ENCODE assay signal across 1 cellular context in the genomic region with DNA sequence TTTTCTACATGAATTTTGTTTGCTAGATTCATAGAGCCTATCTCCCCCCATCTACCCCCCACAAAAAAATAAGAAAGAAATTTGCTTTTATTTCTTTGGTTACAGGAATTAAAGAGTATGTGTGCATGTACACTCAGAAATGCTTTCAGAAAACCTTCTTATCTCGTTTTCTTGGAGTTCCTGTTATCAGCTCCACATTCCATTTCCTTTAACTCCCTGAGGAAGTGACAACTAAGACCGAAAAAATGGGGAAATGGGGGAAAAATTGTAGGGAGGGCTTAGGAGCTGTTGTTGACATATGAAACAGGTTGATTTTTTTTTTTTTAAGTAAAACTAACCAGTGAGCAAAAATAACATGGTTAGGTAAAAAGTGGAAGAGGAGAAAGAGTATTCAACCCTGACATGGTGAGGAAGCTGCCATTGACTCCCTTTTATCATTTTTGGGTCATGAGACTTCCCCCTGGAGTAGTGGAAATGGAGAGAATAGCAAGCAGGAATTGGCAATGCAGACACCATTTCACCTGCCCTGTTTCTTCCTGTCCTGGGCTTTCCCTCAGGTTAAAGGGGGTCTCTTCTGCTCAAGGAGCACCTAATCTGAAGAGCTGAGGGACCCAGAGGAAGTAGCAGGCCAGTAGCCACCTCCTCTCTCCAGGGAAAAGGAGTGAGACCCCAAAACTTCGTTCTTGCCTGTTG.
TF ChIP-seq lines count a peak whose summit lies in the region.

No MANE protein-coding gene starts in this region.

TF ChIP-seq in K562, 482 proteins besides CTCF, POLR2A, EP300 and RAD21 (continued from another document):
- TF ChIP-seq TEAD4 (IDR thresholded peaks at IDR 0.05; ENCODE audit: low read length) = peak; percentile 53; the same call in 1 of the 2 replicates
- TF ChIP-seq TEAD4 (CRISPR knock-in tag; IDR thresholded peaks at IDR 0.05; ENCODE audit: borderline replicate concordance) = no peak
- TF ChIP-seq ZNF175 (CRISPR knock-in tag; IDR thresholded peaks at IDR 0.05; ENCODE audit: low read depth) = no peak
- no peak for TF ChIP-seq JUN (IDR thresholded peaks at IDR 0.05; ENCODE audit: borderline replicate concordance, low read depth, low read length)
- no peak for TF ChIP-seq JUN (CRISPR knock-in tag; IDR thresholded peaks at IDR 0.05; ENCODE audit: borderline replicate concordance)
- no peak for TF ChIP-seq ZNF699 (CRISPR knock-in tag; IDR thresholded peaks at IDR 0.05; ENCODE audit: insufficient replicate concordance)
- TF ChIP-seq FOXA3 (CRISPR knock-in tag; conservative IDR thresholded peaks at IDR 0.05 in 1 of 2, IDR thresholded peaks at IDR 0.05 in 1 of 2) = 0 out of 4 replicates have a peak, but pooled peaks of 1 of the 2 experiments have one; percentile 27
- peak; percentile 67 for TF ChIP-seq SMARCA4 (IDR thresholded peaks at IDR 0.05)
- TF ChIP-seq FOXM1 (IDR thresholded peaks at IDR 0.05; ENCODE audit: low read depth) = 0 out of 2 replicates have a peak, but pooled peaks have one; percentile 28
- no peak for TF ChIP-seq FOXM1 (CRISPR knock-in tag; IDR thresholded peaks at IDR 0.05; ENCODE audit: low read depth)
- peak; percentile 37; the same call in 1 of the 2 replicates for TF ChIP-seq ETV1 (tag; conservative IDR thresholded peaks at IDR 0.05; ENCODE audit: low read depth)
- TF ChIP-seq RBM14 (IDR thresholded peaks at IDR 0.05; ENCODE audit: borderline replicate concordance, insufficient read depth, low read depth, low read length) = no peak
- peak; percentile 63 to 83; a peak in 3 of 4 replicates for TF ChIP-seq ETV6 (IDR thresholded peaks at IDR 0.05; ENCODE audit: borderline replicate concordance in 1 of 2, low read depth in 2 of 2, low read length in 1 of 2)
- TF ChIP-seq ETV6 (CRISPR knock-in tag; IDR thresholded peaks at IDR 0.05; ENCODE audit: borderline replicate concordance) = no peak
- no peak for TF ChIP-seq TAL1 (IDR thresholded peaks at IDR 0.05)
